Comparison of ENCODE assay signal across 1 cellular context in genomic region chr11:27626938-27627586, GRCh38.
TF ChIP-seq lines count a peak whose summit lies in the region.

No MANE protein-coding gene starts in this region.

TF ChIP-seq in WTC11, 78 proteins besides CTCF, POLR2A, EP300 and RAD21 (continued from another document and continues in another):
- TF ChIP-seq USF2 (CRISPR knock-in tag; IDR thresholded peaks at IDR 0.05): no peak
- peak; percentile 81 for TF ChIP-seq ZNF425 (CRISPR knock-in tag; conservative IDR thresholded peaks at IDR 0.05)
- TF ChIP-seq EMX1 (CRISPR knock-in tag; IDR thresholded peaks at IDR 0.05): peak; percentile 55; the same call in 1 of the 2 replicates
- TF ChIP-seq TEAD1 (CRISPR knock-in tag; IDR thresholded peaks at IDR 0.05): peak; percentile 79; the same call in 1 of the 2 replicates
- TF ChIP-seq NR1H2 (CRISPR knock-in tag; IDR thresholded peaks at IDR 0.05): no peak
- no peak for TF ChIP-seq JAZF1 (CRISPR knock-in tag; IDR thresholded peaks at IDR 0.05)
- TF ChIP-seq NR3C1 (CRISPR knock-in tag; conservative IDR thresholded peaks at IDR 0.05; ENCODE audit: low read depth): no peak
- no peak for TF ChIP-seq TCF7 (CRISPR knock-in tag; IDR thresholded peaks at IDR 0.05; ENCODE audit: low read depth)
- peak; percentile 18; the same call in 1 of the 2 replicates for TF ChIP-seq ZNF232 (CRISPR knock-in tag; IDR thresholded peaks at IDR 0.05)
- TF ChIP-seq ZNF416 (CRISPR knock-in tag; IDR thresholded peaks at IDR 0.05): peak; percentile 3; the same call in 1 of the 2 replicates
- no peak for TF ChIP-seq ZBTB43 (CRISPR knock-in tag; IDR thresholded peaks at IDR 0.05)
- TF ChIP-seq CBFB (CRISPR knock-in tag; IDR thresholded peaks at IDR 0.05; ENCODE audit: low read depth): no peak
- no peak for TF ChIP-seq FOXP1 (CRISPR knock-in tag; IDR thresholded peaks at IDR 0.05; ENCODE audit: borderline replicate concordance)
- no peak for TF ChIP-seq MYBL2 (CRISPR knock-in tag; IDR thresholded peaks at IDR 0.05)
- no peak for TF ChIP-seq SOX15 (CRISPR knock-in tag; IDR thresholded peaks at IDR 0.05)
- no peak for TF ChIP-seq IRF2 (CRISPR knock-in tag; IDR thresholded peaks at IDR 0.05; ENCODE audit: borderline replicate concordance, low read depth)
- TF ChIP-seq MLX (CRISPR knock-in tag; IDR thresholded peaks at IDR 0.05): no peak
- no peak for TF ChIP-seq ZNF263 (CRISPR knock-in tag; IDR thresholded peaks at IDR 0.05; ENCODE audit: low read depth)
- no peak for TF ChIP-seq ZNF423 (CRISPR knock-in tag; IDR thresholded peaks at IDR 0.05)
- TF ChIP-seq NFE2L1 (CRISPR knock-in tag; IDR thresholded peaks at IDR 0.05): no peak
- TF ChIP-seq ETV6 (CRISPR knock-in tag; IDR thresholded peaks at IDR 0.05): no peak
- TF ChIP-seq RORB (CRISPR knock-in tag; IDR thresholded peaks at IDR 0.05): no peak
- TF ChIP-seq SMAD4 (CRISPR knock-in tag; IDR thresholded peaks at IDR 0.05): no peak
- no peak for TF ChIP-seq FOXK1 (CRISPR knock-in tag; IDR thresholded peaks at IDR 0.05)
- TF ChIP-seq MAX (CRISPR knock-in tag; IDR thresholded peaks at IDR 0.05): no peak
- TF ChIP-seq ZNF512 (CRISPR knock-in tag; IDR thresholded peaks at IDR 0.05; ENCODE audit: borderline replicate concordance): no peak
- TF ChIP-seq ZNF532 (CRISPR knock-in tag; IDR thresholded peaks at IDR 0.05; ENCODE audit: borderline replicate concordance): peak; percentile 44; the same call in 1 of the 2 replicates
- TF ChIP-seq ATF2 (CRISPR knock-in tag; IDR thresholded peaks at IDR 0.05; ENCODE audit: borderline replicate concordance, low read depth): no peak
- no peak for TF ChIP-seq MXD4 (CRISPR knock-in tag; IDR thresholded peaks at IDR 0.05; ENCODE audit: borderline replicate concordance)
- no peak for TF ChIP-seq CREM (CRISPR knock-in tag; IDR thresholded peaks at IDR 0.05)
- no peak for TF ChIP-seq HMGXB4 (CRISPR knock-in tag; IDR thresholded peaks at IDR 0.05)
- no peak for TF ChIP-seq ATF3 (CRISPR knock-in tag; conservative IDR thresholded peaks at IDR 0.05)
- TF ChIP-seq USF1 (CRISPR knock-in tag; IDR thresholded peaks at IDR 0.05): no peak
- no peak for TF ChIP-seq ATF1 (CRISPR knock-in tag; IDR thresholded peaks at IDR 0.05)
- TF ChIP-seq ZNF219 (CRISPR knock-in tag; IDR thresholded peaks at IDR 0.05; ENCODE audit: borderline replicate concordance): no peak
- TF ChIP-seq KAT7 (CRISPR knock-in tag; IDR thresholded peaks at IDR 0.05; ENCODE audit: borderline replicate concordance): no peak
- TF ChIP-seq ARID4B (CRISPR knock-in tag; IDR thresholded peaks at IDR 0.05; ENCODE audit: borderline replicate concordance): 0 out of 2 replicates have a peak, but pooled peaks have one; percentile 19
- TF ChIP-seq ZNF396 (CRISPR knock-in tag; IDR thresholded peaks at IDR 0.05; ENCODE audit: borderline replicate concordance): no peak
- TF ChIP-seq OVOL2 (CRISPR knock-in tag; IDR thresholded peaks at IDR 0.05; ENCODE audit: borderline replicate concordance): no peak
- TF ChIP-seq PRRX2 (CRISPR knock-in tag; IDR thresholded peaks at IDR 0.05): peak; percentile 88
